In the genomic region with DNA sequence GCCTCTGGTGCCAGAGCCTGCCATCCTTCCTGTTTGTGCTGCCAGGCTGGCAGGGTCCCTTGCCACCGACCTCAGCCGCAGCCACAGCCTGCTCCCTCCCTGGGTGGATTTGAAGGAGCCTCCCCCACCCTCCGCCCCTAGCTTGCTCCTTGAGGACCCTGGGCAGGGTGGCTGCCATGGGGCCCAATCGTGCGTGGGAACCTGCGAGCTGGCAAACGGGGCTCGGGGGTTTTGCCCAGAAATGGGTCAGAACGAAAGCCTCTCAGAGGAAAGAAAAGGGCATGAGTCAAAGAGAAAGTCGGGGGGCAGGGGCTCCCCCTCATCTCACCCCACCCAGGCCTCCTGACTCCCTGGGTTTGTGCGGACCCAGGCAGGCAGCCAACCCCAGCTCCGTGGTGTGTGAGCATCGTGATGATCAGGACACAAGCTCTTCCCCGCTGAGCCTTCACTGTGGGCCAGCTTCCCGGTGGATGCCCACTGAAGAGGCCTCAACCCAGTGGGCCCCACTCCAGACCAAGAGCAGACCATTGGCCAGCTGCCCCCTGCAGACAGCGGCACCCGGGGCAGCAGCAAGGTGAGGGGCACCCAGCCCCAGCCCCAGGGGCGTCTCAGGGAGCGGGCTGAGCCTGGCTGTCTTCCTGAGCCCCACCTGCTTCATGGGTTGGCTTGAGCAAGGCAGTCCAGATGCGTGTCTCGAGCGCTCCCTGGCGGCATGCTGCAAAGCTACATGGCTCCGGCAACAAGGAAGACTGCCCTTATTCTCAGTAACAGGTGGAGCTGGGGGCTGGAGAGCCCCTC, we compare ENCODE assay signal across 1 cellular context.
TF ChIP-seq lines count a peak whose summit lies in the region.

No MANE protein-coding gene starts in this region.

TF ChIP-seq in IMR-90, 13 proteins besides CTCF, POLR2A, EP300 and RAD21 (continued from another document):
- TF ChIP-seq MAZ (IDR thresholded peaks at IDR 0.05; ENCODE audit: borderline replicate concordance, low read depth, low read length) (peak; percentile 41; the same call in 1 of the 2 replicates), RCOR1 (IDR thresholded peaks at IDR 0.05; ENCODE audit: insufficient replicate concordance, low read length) (no peak), CHD1 (IDR thresholded peaks at IDR 0.05; ENCODE audit: low read depth, low read length) (no peak), RFX5 (IDR thresholded peaks at IDR 0.05; ENCODE audit: low read depth, low read length) (no peak), FOS (IDR thresholded peaks at IDR 0.05; ENCODE audit: low read depth, low read length) (no peak), SMC3 (IDR thresholded peaks at IDR 0.05; ENCODE audit: low read depth, low read length) (peak; percentile 80), CEBPB (IDR thresholded peaks at IDR 0.05; ENCODE audit: low read depth, low read length) (no peak)
